Comparison of ENCODE assay signal across 10 cellular contexts in the genomic region with DNA sequence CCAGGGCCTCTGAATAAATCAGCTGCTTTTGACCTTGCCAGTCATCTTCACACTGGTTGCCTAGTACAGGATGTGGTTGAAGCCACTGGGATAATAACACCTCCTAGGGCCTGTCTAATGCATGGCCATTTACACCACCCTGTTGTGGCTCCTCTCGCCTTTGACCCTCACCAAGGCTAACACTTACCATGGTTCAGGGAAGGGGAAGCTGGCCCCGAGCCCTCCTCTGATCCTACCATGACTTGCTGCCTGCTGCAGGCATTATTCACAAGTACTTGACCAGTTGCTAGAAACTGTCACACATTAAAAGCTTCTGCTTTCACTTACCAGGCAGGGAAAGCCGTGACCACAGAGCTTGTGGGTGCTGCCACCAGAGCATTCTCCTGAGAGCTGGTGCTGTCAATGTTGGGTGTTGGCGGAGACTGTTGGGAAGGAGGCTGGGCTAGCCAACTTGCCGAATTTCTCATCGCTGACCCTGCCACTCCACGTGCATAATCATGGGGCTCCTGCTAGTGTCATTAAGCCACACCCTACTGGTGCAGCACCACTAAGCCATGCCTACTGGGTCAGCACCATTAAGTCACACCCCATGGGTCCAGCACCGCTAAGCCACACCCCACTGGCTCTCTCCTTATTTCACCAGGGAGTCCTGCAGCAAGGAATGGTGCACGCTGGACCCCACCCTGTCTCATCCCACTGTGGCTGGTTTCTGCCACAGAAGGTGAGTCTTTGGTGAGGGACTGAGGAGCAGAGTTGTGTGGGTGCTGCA. TPM values are rescaled to one million over a fixed set of nuclear protein-coding genes. Genes with fewer than 3 reads are reported as not detected.
DNase-seq lines count a peak whose midpoint lies in the region; ATAC-seq and TF ChIP-seq lines count a peak whose summit lies in the region.
"Had no signal": no experiment of that assay in that cellular context is flagged by ENCODE, and none has a peak within 500 bp of the region (broad histone marks: within the 10 kb centered on the region; RNA-seq: fewer than 3 reads in every experiment).

No MANE protein-coding gene starts in this region.

- H3K4me3 ChIP-seq in CD8-positive, alpha-beta T cell (ENCODE audit: low read depth, low read length), result no peak overlapping the region
- H3K4me3 ChIP-seq: SK-N-MC had no signal

- no peaks in the 10 kb centered on the region for H3K9me3 Mint-ChIP-seq in CD8-positive, alpha-beta T cell
- peaks cover 0 to 3% (median 2%) of the 10 kb centered on the region in 3 donors for H3K9me3 Mint-ChIP-seq in IgD-negative memory B cell
- H3K9me3 Mint-ChIP-seq in activated T-cell treated with anti-CD3 and anti-CD28 coated beads, Interleukin-2, amount 50 U/mL, for 72 hours, result peaks cover 0 to 1% of the 10 kb centered on the region in 2 donors
- H3K9me3 Mint-ChIP-seq in Calu3 (ENCODE audit: low read depth, unreplicated experiment), result no peaks in the 10 kb centered on the region

- DNase-seq in CD8-positive, alpha-beta T cell, result peak in 5 of 7 experiments; percentile 16 to 61 (median 23)
- DNase-seq in activated T-cell treated with anti-CD3 and anti-CD28 coated beads, Interleukin-2, amount 50 U/mL, for 72 hours, result peak in 1 of 2 donors; percentile 22
- no peak for DNase-seq in Right ventricle myocardium inferior (ENCODE audit: missing footprints)
- DNase-seq in Calu3, result no peak
- no peak for DNase-seq in central memory CD4-positive, alpha-beta T cell

- peaks cover 77% of the 10 kb centered on the region for H3K4me1 Mint-ChIP-seq in CD8-positive, alpha-beta T cell (ENCODE audit: low read depth)
- H3K4me1 Mint-ChIP-seq in IgD-negative memory B cell (peaks cover 58 to 72% (median 62%) of the 10 kb centered on the region in 3 donors), Calu3 (ENCODE audit: low read depth, unreplicated experiment) (peaks cover 33% of the 10 kb centered on the region)
- peaks cover 86% of the 10 kb centered on the region for H3K4me1 Mint-ChIP-seq in activated T-cell treated with anti-CD3 and anti-CD28 coated beads, Interleukin-2, amount 50 U/mL, for 72 hours (ENCODE audit: low read depth)

- H3K4me3 Mint-ChIP-seq in CD8-positive, alpha-beta T cell, result peak overlapping the region; percentile 43
- H3K4me3 Mint-ChIP-seq in IgD-negative memory B cell (peak overlapping the region; percentile 54 to 85 (median 67)), Calu3 (ENCODE audit: low read depth, unreplicated experiment) (no peak overlapping the region)
- peak overlapping the region in 1 of 2 donors; percentile 6 for H3K4me3 Mint-ChIP-seq in activated T-cell treated with anti-CD3 and anti-CD28 coated beads, Interleukin-2, amount 50 U/mL, for 72 hours

- intact Hi-C loops in CD8-positive, alpha-beta T cell (cut with DNase I, micrococcal nuclease), result loop anchor here in 1 of 2 experiments (5.0 kb wide), 1 partner anchor 95 kb away; no protein-coding TSS in a partner anchor
- intact Hi-C loops in Right ventricle myocardium inferior (cut with DNase I), result no loop called here
- intact Hi-C loops in Calu3 (cut with micrococcal nuclease; ENCODE audit: unreplicated experiment), result no loop called here

- H3K27ac Mint-ChIP-seq in CD8-positive, alpha-beta T cell, result peak overlapping the region; percentile 73
- H3K27ac Mint-ChIP-seq in IgD-negative memory B cell, result peak overlapping the region; percentile 74 to 89 (median 87)
- no peak overlapping the region for H3K27ac Mint-ChIP-seq in activated T-cell treated with anti-CD3 and anti-CD28 coated beads, Interleukin-2, amount 50 U/mL, for 72 hours
- H3K27ac Mint-ChIP-seq in Calu3 (ENCODE audit: unreplicated experiment), result no peak overlapping the region

- H3K27ac ChIP-seq in CD8-positive, alpha-beta T cell (ENCODE audit: low read depth, low read length), result no peak overlapping the region
- H3K27ac ChIP-seq: parathyroid adenoma, SK-N-MC had no signal

- POLR2A ChIA-PET in CD8-positive, alpha-beta T cell (lab: Charles Lee), result interaction anchor here (1.0 to 4.0 kb wide), 8 partner anchors 9 to 113 kb away, joined by 3 to 28 read pairs (median 4); no protein-coding TSS in a partner anchor

- no peaks in the 10 kb centered on the region for H3K9me3 ChIP-seq in CD8-positive, alpha-beta T cell (ENCODE audit: low read length)

- H3K4me1 ChIP-seq in CD8-positive, alpha-beta T cell (ENCODE audit: insufficient read depth, low read length), result peaks cover 69% of the 10 kb centered on the region
- H3K4me1 ChIP-seq: parathyroid adenoma had no signal

- CTCF ChIA-PET in CD8-positive, alpha-beta T cell (lab: Charles Lee), result interaction anchor here (1.0 to 2.4 kb wide), 13 partner anchors 10 to 152 kb away, joined by 3 to 10 read pairs (median 4); no protein-coding TSS in a partner anchor
- CTCF ChIA-PET in Calu3 (lab: Charles Lee), result no interaction called here

- no peaks in the 10 kb centered on the region for H3K27me3 Mint-ChIP-seq in CD8-positive, alpha-beta T cell (ENCODE audit: low read depth)
- H3K27me3 Mint-ChIP-seq in IgD-negative memory B cell, result peaks cover 2% of the 10 kb centered on the region
- no peaks in the 10 kb centered on the region for H3K27me3 Mint-ChIP-seq in activated T-cell treated with anti-CD3 and anti-CD28 coated beads, Interleukin-2, amount 50 U/mL, for 72 hours (ENCODE audit: low read depth)
- no peaks in the 10 kb centered on the region for H3K27me3 Mint-ChIP-seq in Calu3 (ENCODE audit: unreplicated experiment)

- no peaks in the 10 kb centered on the region for H3K36me3 ChIP-seq in CD8-positive, alpha-beta T cell (ENCODE audit: insufficient read depth, low read length)

- no TSS peak for BruUV-seq in Calu3 (replicated peaks; lab: Mats Ljungman, UMichigan)

- H3K36me3 Mint-ChIP-seq in CD8-positive, alpha-beta T cell, result no peaks in the 10 kb centered on the region
- H3K36me3 Mint-ChIP-seq in IgD-negative memory B cell (peaks cover 5% of the 10 kb centered on the region), Calu3 (ENCODE audit: insufficient read depth, unreplicated experiment) (no peaks in the 10 kb centered on the region)
- no peaks in the 10 kb centered on the region for H3K36me3 Mint-ChIP-seq in activated T-cell treated with anti-CD3 and anti-CD28 coated beads, Interleukin-2, amount 50 U/mL, for 72 hours (ENCODE audit: insufficient read depth in 2 of 2)

- no peak for TF ChIP-seq CTCF in CD8-positive, alpha-beta T cell (IDR thresholded peaks at IDR 0.05)
- TF ChIP-seq CTCF in Calu3 (IDR thresholded peaks at IDR 0.05; ENCODE audit: unreplicated experiment), result no peak

- H3K27me3 ChIP-seq in CD8-positive, alpha-beta T cell (ENCODE audit: insufficient read depth, low read length), result no peaks in the 10 kb centered on the region

- peak; percentile 7 for ATAC-seq in CD8-positive, alpha-beta T cell
- ATAC-seq in GM19452 (IDR thresholded peaks at IDR 0.05; ENCODE audit: unreplicated experiment) (peak; percentile 70), HG02840 (IDR thresholded peaks at IDR 0.05; ENCODE audit: low FRiP score, unreplicated experiment) (no peak), Right ventricle myocardium inferior (no peak)
- ATAC-seq in activated T-cell treated with anti-CD3 and anti-CD28 coated beads, Interleukin-2, amount 50 U/mL, for 72 hours (replicated peaks in 1 of 2), result peak; percentile 51

RNA-seq across cellular contexts. Expression of a gene that starts 47.0 kb away (rescaled TPM):
- 10 to 100 TPM; 84.7 to 85.7 TPM for total RNA-seq in CD8-positive, alpha-beta T cell
- 21.9 TPM for polyA plus RNA-seq in IgD-negative memory B cell
- 10 to 100 TPM; 38.8 to 41.3 TPM for total RNA-seq in activated T-cell treated with anti-CD3 and anti-CD28 coated beads, Interleukin-2, amount 50 U/mL, for 72 hours
- total RNA-seq in Right ventricle myocardium inferior, result 4.0 TPM
- total RNA-seq in Calu3 (2022), result 21.7 and 26.8 TPM in 2 replicates

Comparison
In these comparisons a context has a peak if more than half of its experiments do, and no peak if none do; other contexts are left out.
1. ATAC-seq: peak in CD8-positive, alpha-beta T cell (single experiment), GM19452 (single experiment) and activated T-cell treated with anti-CD3 and anti-CD28 coated beads, Interleukin-2, amount 50 U/mL, for 72 hours (2 of 2); none in HG02840 (single experiment) and Right ventricle myocardium inferior (single experiment).
2. DNase-seq: peak in CD8-positive, alpha-beta T cell (5 of 7); none in Right ventricle myocardium inferior (single experiment), Calu3 (single experiment) and central memory CD4-positive, alpha-beta T cell (single experiment).
3. H3K27ac Mint-ChIP-seq: peak in CD8-positive, alpha-beta T cell (single experiment) and IgD-negative memory B cell (3 of 3); none in activated T-cell treated with anti-CD3 and anti-CD28 coated beads, Interleukin-2, amount 50 U/mL, for 72 hours (single experiment) and Calu3 (single experiment).